In the genomic region with DNA sequence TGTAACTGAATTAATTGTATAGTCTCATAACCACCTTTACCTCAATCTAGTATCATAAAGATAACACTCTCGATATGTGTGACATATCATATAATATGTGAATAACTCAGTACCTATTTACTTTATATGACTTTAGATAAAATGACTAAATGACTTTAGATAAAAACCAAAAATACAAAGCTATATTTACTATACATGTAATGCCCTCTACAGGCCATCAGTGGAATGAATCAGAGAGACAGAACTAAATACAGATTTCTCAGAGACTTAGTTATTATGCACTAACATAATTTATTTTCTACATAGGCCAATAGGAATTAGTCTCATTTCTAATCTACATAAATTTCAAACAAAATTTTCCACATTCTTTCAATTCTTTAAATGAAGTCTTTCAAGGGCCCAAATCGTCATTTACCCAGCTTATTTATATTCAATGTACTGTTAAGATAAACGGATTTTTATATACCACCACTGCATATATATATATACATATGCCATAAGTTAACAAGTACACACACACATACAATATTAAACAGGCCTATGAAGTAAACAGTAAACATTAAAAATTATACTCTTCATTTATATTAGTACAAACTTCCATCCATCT, we compare ENCODE assay signal across 9 cellular contexts.
DNase-seq lines count a peak whose midpoint lies in the region; ATAC-seq and TF ChIP-seq lines count a peak whose summit lies in the region.
"Had no signal": no experiment of that assay in that cellular context is flagged by ENCODE, and none has a peak within 500 bp of the region (broad histone marks: within the 10 kb centered on the region; RNA-seq: fewer than 3 reads in every experiment).

No MANE protein-coding gene starts in this region.

- no peak overlapping the region for H3K27ac ChIP-seq in AG04450 (ENCODE audit: low read depth, low read length)
- no peak overlapping the region for H3K27ac ChIP-seq in hepatocyte

- H3K27ac Mint-ChIP-seq in activated T-cell treated with anti-CD3 and anti-CD28 coated beads, Interleukin-2, amount 50 U/mL, for 24 hours, result no peak overlapping the region
- H3K27ac Mint-ChIP-seq: dendritic cell treated with granulocyte-macrophage colony-stimulating factor and Interleukin-4, amounts not matched to agents 40 ng/mL and 50 ng/mL, for 4 days had no signal

- no peak overlapping the region for H3K4me3 Mint-ChIP-seq in activated T-cell treated with anti-CD3 and anti-CD28 coated beads, Interleukin-2, amount 50 U/mL, for 24 hours
- H3K4me3 Mint-ChIP-seq: dendritic cell treated with granulocyte-macrophage colony-stimulating factor and Interleukin-4, amounts not matched to agents 40 ng/mL and 50 ng/mL, for 4 days had no signal

- H3K9me3 ChIP-seq in AG04450 (ENCODE audit: control insufficient read depth, insufficient read depth, low read length) (no peaks in the 10 kb centered on the region), hepatocyte (ENCODE audit: low read depth) (no peaks in the 10 kb centered on the region)

- 70% methylated on average over 3 of the region's 3 CpGs for WGBS in hepatocyte (ENCODE audit: low lambda C conversion rate, missing lambda C conversion rate)

- no peak overlapping the region for H3K4me3 ChIP-seq in AG04450 (ENCODE audit: low read depth, low read length)
- no peak overlapping the region for H3K4me3 ChIP-seq in hepatocyte

- no peak overlapping the region for H3K4me2 ChIP-seq in hepatocyte

- CTCF ChIA-PET in AG04450 (lab: Charles Lee), result interaction anchor here (0.6 to 2.6 kb wide), 16 partner anchors 9 to 278 kb away, joined by 3 to 30 read pairs (median 4); no protein-coding TSS in a partner anchor

- H3K36me3 ChIP-seq in hepatocyte (replicated peaks; ENCODE audit: insufficient read depth, low read depth), result no peaks in the 10 kb centered on the region

- H3K27me3 Mint-ChIP-seq in activated T-cell treated with anti-CD3 and anti-CD28 coated beads, Interleukin-2, amount 50 U/mL, for 24 hours, result no peaks in the 10 kb centered on the region
- H3K27me3 Mint-ChIP-seq: dendritic cell treated with granulocyte-macrophage colony-stimulating factor and Interleukin-4, amounts not matched to agents 40 ng/mL and 50 ng/mL, for 4 days had no signal

- H3K27me3 ChIP-seq in AG04450 (ENCODE audit: control insufficient read depth, insufficient read depth, low read length) (no peaks in the 10 kb centered on the region), hepatocyte (no peaks in the 10 kb centered on the region)

- no peaks in the 10 kb centered on the region for H3K4me1 ChIP-seq in hepatocyte (ENCODE audit: insufficient read depth)

- H3K9me2 ChIP-seq in hepatocyte (replicated peaks; ENCODE audit: insufficient read depth), result no peaks in the 10 kb centered on the region

- POLR2A ChIA-PET in AG04450 (lab: Yijun Ruan, JAX), result no interaction called here

- TF ChIP-seq CTCF in AG04450 (IDR thresholded peaks at IDR 0.05; ENCODE audit: low read depth, low read length) (peak; percentile 75), hepatocyte (IDR thresholded peaks at IDR 0.05; ENCODE audit: poor library complexity) (peak; percentile 66)

- peaks cover 3% of the 10 kb centered on the region for H3K79me2 ChIP-seq in hepatocyte

- no peak overlapping the region for H2AFZ ChIP-seq in hepatocyte

- no peaks in the 10 kb centered on the region for H3K9me3 Mint-ChIP-seq in activated T-cell treated with anti-CD3 and anti-CD28 coated beads, Interleukin-2, amount 50 U/mL, for 24 hours
- H3K9me3 Mint-ChIP-seq: dendritic cell treated with granulocyte-macrophage colony-stimulating factor and Interleukin-4, amounts not matched to agents 40 ng/mL and 50 ng/mL, for 4 days had no signal

- no peaks in the 10 kb centered on the region for H3K36me3 Mint-ChIP-seq in activated T-cell treated with anti-CD3 and anti-CD28 coated beads, Interleukin-2, amount 50 U/mL, for 24 hours (ENCODE audit: low read depth)

- no peaks in the 10 kb centered on the region for H4K20me1 ChIP-seq in hepatocyte (ENCODE audit: insufficient read depth, poor library complexity, severe bottlenecking)

- H3K4me1 Mint-ChIP-seq in activated T-cell treated with anti-CD3 and anti-CD28 coated beads, Interleukin-2, amount 50 U/mL, for 24 hours (ENCODE audit: low read depth), result peaks cover 16% of the 10 kb centered on the region

- DNase-seq in AG04450 (ENCODE audit: low read depth, low spot score) (no peak), RPMI8226 (peak; percentile 4), hepatocyte (ENCODE audit: low spot score) (peak; percentile 25), activated gamma-delta T cell (lab: John Stamatoyannopoulos, UW) (no peak)
- no peak for DNase-seq in activated CD4-positive, alpha-beta T cell treated with anti-CD3 and anti-CD28 coated beads for 48 hours
- no peak for DNase-seq in activated naive CD4-positive, alpha-beta T cell treated with anti-CD3 and anti-CD28 coated beads, Interleukin-2, amount 50 U/mL, for 16 hours
- no peak for DNase-seq in activated T-cell treated with anti-CD3 and anti-CD28 coated beads, Interleukin-2, amount 50 U/mL, for 24 hours

- ATAC-seq in GM18868 (IDR thresholded peaks at IDR 0.05; ENCODE audit: unreplicated experiment), result peak; percentile 50

Comparison
In these comparisons a context has a peak if more than half of its experiments do, and no peak if none do; other contexts are left out.
1. DNase-seq: peak in RPMI8226 (single experiment) and hepatocyte (single experiment); none in AG04450 (single experiment), activated gamma-delta T cell (single experiment), activated CD4-positive, alpha-beta T cell treated with anti-CD3 and anti-CD28 coated beads for 48 hours (single experiment), activated naive CD4-positive, alpha-beta T cell treated with anti-CD3 and anti-CD28 coated beads, Interleukin-2, amount 50 U/mL, for 16 hours (single experiment) and activated T-cell treated with anti-CD3 and anti-CD28 coated beads, Interleukin-2, amount 50 U/mL, for 24 hours (single experiment).